ENCODE assay signal across 1 cellular context in genomic region chr22:39431216-39431801, GRCh38.
TF ChIP-seq lines count a peak whose summit lies in the region.

No MANE protein-coding gene starts in this region.

TF ChIP-seq in SK-N-SH, 30 proteins besides CTCF, POLR2A, EP300 and RAD21 (continued from another document):
- TF ChIP-seq REST (IDR thresholded peaks at IDR 0.05; ENCODE audit: low read depth, low read length) (no peak), EZH2phosphoT487 (IDR thresholded peaks at IDR 0.05; ENCODE audit: borderline replicate concordance, low read depth) (no peak), CHD2 (IDR thresholded peaks at IDR 0.05; ENCODE audit: low read length, partially characterized antibody) (no peak), ELF1 (IDR thresholded peaks at IDR 0.05) (no peak), GABPA (IDR thresholded peaks at IDR 0.05; ENCODE audit: low read depth) (no peak), MEF2A (IDR thresholded peaks at IDR 0.05; ENCODE audit: borderline replicate concordance, low read depth) (no peak), POLR2AphosphoS5 (IDR thresholded peaks at IDR 0.05; ENCODE audit: low read depth, low read length) (no peak), FOSL2 (IDR thresholded peaks at IDR 0.05; ENCODE audit: borderline replicate concordance, low read depth) (no peak)
- TF ChIP-seq, protein P1, sequence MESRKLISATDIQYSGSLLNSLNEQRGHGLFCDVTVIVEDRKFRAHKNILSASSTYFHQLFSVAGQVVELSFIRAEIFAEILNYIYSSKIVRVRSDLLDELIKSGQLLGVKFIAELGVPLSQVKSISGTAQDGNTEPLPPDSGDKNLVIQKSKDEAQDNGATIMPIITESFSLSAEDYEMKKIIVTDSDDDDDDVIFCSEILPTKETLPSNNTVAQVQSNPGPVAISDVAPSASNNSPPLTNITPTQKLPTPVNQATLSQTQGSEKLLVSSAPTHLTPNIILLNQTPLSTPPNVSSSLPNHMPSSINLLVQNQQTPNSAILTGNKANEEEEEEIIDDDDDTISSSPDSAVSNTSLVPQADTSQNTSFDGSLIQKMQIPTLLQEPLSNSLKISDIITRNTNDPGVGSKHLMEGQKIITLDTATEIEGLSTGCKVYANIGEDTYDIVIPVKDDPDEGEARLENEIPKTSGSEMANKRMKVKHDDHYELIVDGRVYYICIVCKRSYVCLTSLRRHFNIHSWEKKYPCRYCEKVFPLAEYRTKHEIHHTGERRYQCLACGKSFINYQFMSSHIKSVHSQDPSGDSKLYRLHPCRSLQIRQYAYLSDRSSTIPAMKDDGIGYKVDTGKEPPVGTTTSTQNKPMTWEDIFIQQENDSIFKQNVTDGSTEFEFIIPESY (IDR thresholded peaks at IDR 0.05; ENCODE audit: borderline replicate concordance, low read depth), result no peak
